In genomic region chr3:50125541-50126286, GRCh38 we compare ENCODE assay signal across 1 cellular context.
TF ChIP-seq lines count a peak whose summit lies in the region.

No MANE protein-coding gene starts in this region.

TF ChIP-seq in HepG2, 621 proteins besides CTCF, POLR2A, EP300 and RAD21:
- TF ChIP-seq IKZF1 (IDR thresholded peaks at IDR 0.05) (no peak), CENPT (CRISPR knock-in tag; IDR thresholded peaks at IDR 0.05; ENCODE audit: low read depth) (no peak), MTERF4 (CRISPR knock-in tag; IDR thresholded peaks at IDR 0.05) (no peak), RNF2 (conservative IDR thresholded peaks at IDR 0.05; ENCODE audit: low read depth) (no peak)
- TF ChIP-seq, protein P1, sequence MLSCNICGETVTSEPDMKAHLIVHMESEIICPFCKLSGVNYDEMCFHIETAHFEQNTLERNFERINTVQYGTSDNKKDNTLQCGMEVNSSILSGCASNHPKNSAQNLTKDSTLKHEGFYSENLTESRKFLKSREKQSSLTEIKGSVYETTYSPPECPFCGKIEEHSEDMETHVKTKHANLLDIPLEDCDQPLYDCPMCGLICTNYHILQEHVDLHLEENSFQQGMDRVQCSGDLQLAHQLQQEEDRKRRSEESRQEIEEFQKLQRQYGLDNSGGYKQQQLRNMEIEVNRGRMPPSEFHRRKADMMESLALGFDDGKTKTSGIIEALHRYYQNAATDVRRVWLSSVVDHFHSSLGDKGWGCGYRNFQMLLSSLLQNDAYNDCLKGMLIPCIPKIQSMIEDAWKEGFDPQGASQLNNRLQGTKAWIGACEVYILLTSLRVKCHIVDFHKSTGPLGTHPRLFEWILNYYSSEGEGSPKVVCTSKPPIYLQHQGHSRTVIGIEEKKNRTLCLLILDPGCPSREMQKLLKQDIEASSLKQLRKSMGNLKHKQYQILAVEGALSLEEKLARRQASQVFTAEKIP (CRISPR knock-in tag; IDR thresholded peaks at IDR 0.05; ENCODE audit: borderline replicate concordance): no peak
TF ChIP-seq in HepG2: peak in this region for 0.
